ENCODE assay signal across 5 cellular contexts in genomic region chr6:162674452-162674851, GRCh38. TPM values are rescaled to one million over a fixed set of nuclear protein-coding genes. Genes with fewer than 3 reads are reported as not detected.
"Had no signal": no experiment of that assay in that cellular context is flagged by ENCODE, and none has a peak within 500 bp of the region (broad histone marks: within the 10 kb centered on the region; RNA-seq: fewer than 3 reads in every experiment).

No MANE protein-coding gene starts in this region.

- H3K36me3 Mint-ChIP-seq: IgD-negative memory B cell had no signal

- H3K4me3 ChIP-seq: GM23338 had no signal

- DNase-seq: H9, HCEC 1CT, KBM-7 had no signal

- H3K9me3 Mint-ChIP-seq: GM23338, H9 had no signal

- ATAC-seq: GM23338 had no signal

- H3K4me1 Mint-ChIP-seq: GM23338 had no signal

- H3K27ac Mint-ChIP-seq: GM23338, H9, IgD-negative memory B cell had no signal

- H3K27me3 Mint-ChIP-seq: IgD-negative memory B cell had no signal

- H3K4me3 Mint-ChIP-seq: GM23338, H9, IgD-negative memory B cell had no signal

RNA-seq across cellular contexts. Expression of gene PACRG, which starts 53.3 kb away (rescaled TPM):
- polyA plus RNA-seq: IgD-negative memory B cell had no signal
